10 cellular contexts compared by ENCODE assay signal in genomic region chr11:1307163-1307870, GRCh38. TPM values are rescaled to one million over a fixed set of nuclear protein-coding genes. Genes with fewer than 3 reads are reported as not detected.
DNase-seq lines count a peak whose midpoint lies in the region; ATAC-seq and TF ChIP-seq lines count a peak whose summit lies in the region.
"Had no signal": no experiment of that assay in that cellular context is flagged by ENCODE, and none has a peak within 500 bp of the region (broad histone marks: within the 10 kb centered on the region; RNA-seq: fewer than 3 reads in every experiment).

No MANE protein-coding gene starts in this region.

- H3K4me1 Mint-ChIP-seq in Caco-2 (ENCODE audit: low read depth, unreplicated experiment) = peaks cover 20% of the 10 kb centered on the region

- TF ChIP-seq POLR2A in sigmoid colon (IDR thresholded peaks at IDR 0.05) = no peak

- H3K36me3 Mint-ChIP-seq in Caco-2 (ENCODE audit: insufficient read depth, unreplicated experiment) = peaks cover 15% of the 10 kb centered on the region

- DNase-seq in Caco-2 = no peak
- peak; percentile 68 for DNase-seq in NOMO-1 treated with dmso at 0.1 percent for 144 hours (lab: John Stamatoyannopoulos, UW; ENCODE audit: unreplicated experiment)
- peak; percentile 41 for DNase-seq in ecto neural progenitor cell (ENCODE audit: low spot score)
- DNase-seq in GM19238 (ENCODE audit: insufficient read length, low spot score) = no peak
- DNase-seq in sigmoid colon = no peak
- DNase-seq: activated CD4-positive, alpha-beta T cell treated with anti-CD3 and anti-CD28 coated beads for 48 hours; NCI-H2227 treated with DMSO at 0.1 percent for 48 hours had no signal

- H3K27ac Mint-ChIP-seq in Caco-2 (ENCODE audit: unreplicated experiment) = no peak overlapping the region

- POLR2A ChIA-PET in Caco-2 (lab: Charles Lee) = no interaction called here

- no peaks in the 10 kb centered on the region for H3K9me3 ChIP-seq in Caco-2
- no peaks in the 10 kb centered on the region for H3K9me3 ChIP-seq in neutrophil
- H3K9me3 ChIP-seq in sigmoid colon = no peaks in the 10 kb centered on the region

- H3K9me3 Mint-ChIP-seq in Caco-2 (ENCODE audit: unreplicated experiment) = no peaks in the 10 kb centered on the region

- peak overlapping the region; percentile 96 for H3K27ac ChIP-seq in neutrophil
- no peak overlapping the region for H3K27ac ChIP-seq in sigmoid colon

- peak overlapping the region; percentile 68 for H3K4me3 Mint-ChIP-seq in Caco-2 (ENCODE audit: unreplicated experiment)

- H3K4me1 ChIP-seq in Caco-2 = peaks cover 37% of the 10 kb centered on the region
- peaks cover 65% of the 10 kb centered on the region in 2 experiments for H3K4me1 ChIP-seq in neutrophil (ENCODE audit: control insufficient read depth in 1 of 2, insufficient read depth in 1 of 2, low read depth in 1 of 2, low read length in 1 of 2)
- peaks cover 0 to 74% (median 69%) of the 10 kb centered on the region in 4 donors for H3K4me1 ChIP-seq in sigmoid colon

- 68 to 78% methylated on average over 21 of the region's 21 CpGs for WGBS in sigmoid colon, 2 donors

- H3K27me3 Mint-ChIP-seq in Caco-2 (ENCODE audit: insufficient read depth, unreplicated experiment) = no peaks in the 10 kb centered on the region

- no peak for ATAC-seq in GM18502 (IDR thresholded peaks at IDR 0.05; ENCODE audit: poor library complexity, unreplicated experiment)
- ATAC-seq in GM18520 (IDR thresholded peaks at IDR 0.05; ENCODE audit: unreplicated experiment) = no peak

- H3K27me3 ChIP-seq in Caco-2 (replicated peaks; ENCODE audit: control insufficient read depth, insufficient read depth, low read length) (no peaks in the 10 kb centered on the region), neutrophil (no peaks in the 10 kb centered on the region), sigmoid colon (no peaks in the 10 kb centered on the region)

- intact Hi-C loops in Caco-2 (cut with micrococcal nuclease; ENCODE audit: unreplicated experiment) = no loop called here
- intact Hi-C loops in sigmoid colon (cut with DNase I) = loop anchor here (5.0 to 10.0 kb wide), 2 partner anchors 75 to 197 kb away; no protein-coding TSS in a partner anchor

- CTCF ChIA-PET in Caco-2 (lab: Charles Lee) = interaction anchor here (0.6 kb wide), 1 partner anchor 16 kb away, joined by 3 read pairs; no protein-coding TSS in a partner anchor

- H3K4me3 ChIP-seq in Caco-2 (ENCODE audit: low read depth, low read length) (no peak overlapping the region), neutrophil (ENCODE audit: low read depth in 1 of 2, low read length in 1 of 2) (peak overlapping the region; percentile 70 to 78), sigmoid colon (no peak overlapping the region)

- BruUV-seq in Caco-2 (replicated peaks; lab: Mats Ljungman, UMichigan) = no TSS peak

- H3K36me3 ChIP-seq in Caco-2 (ENCODE audit: control insufficient read depth, insufficient read depth, low read length) = no peaks in the 10 kb centered on the region; the same call in 1 of the 2 replicates
- H3K36me3 ChIP-seq in neutrophil = peaks cover 17% of the 10 kb centered on the region
- H3K36me3 ChIP-seq in sigmoid colon = peaks cover 0 to 16% (median 2%) of the 10 kb centered on the region in 4 donors

- TF ChIP-seq EP300 in sigmoid colon (IDR thresholded peaks at IDR 0.05) = no peak

- TF ChIP-seq CTCF in Caco-2 (IDR thresholded peaks at IDR 0.05; ENCODE audit: insufficient read depth in 1 of 2, low read depth in 1 of 2, low read length in 1 of 2, severe bottlenecking in 1 of 2, unreplicated experiment in 1 of 2) = no peak
- no peak for TF ChIP-seq CTCF in neutrophil (IDR thresholded peaks at IDR 0.05)
- no peak for TF ChIP-seq CTCF in sigmoid colon (IDR thresholded peaks at IDR 0.05)

RNA-seq across cellular contexts. Expression of gene TOLLIP, which starts 2.1 kb away (rescaled TPM):
- 64.6 and 78.3 TPM in 2 replicates for total RNA-seq in Caco-2 (2022)
- total RNA-seq in sigmoid colon = 10 to 100 TPM; 25.0 to 39.1 (median 36.0) TPM
- polyA plus RNA-seq in sigmoid colon = 10 to 100 TPM; 27.0 to 41.2 (median 36.9) TPM

Comparison
In these comparisons a context has a peak if more than half of its experiments do, and no peak if none do; other contexts are left out.
1. DNase-seq: peak in NOMO-1 treated with dmso at 0.1 percent for 144 hours (single experiment) and ecto neural progenitor cell (single experiment); none in Caco-2 (0 of 2), GM19238 (single experiment) and sigmoid colon (single experiment).
2. H3K4me3 ChIP-seq: peak in neutrophil (2 of 2); none in Caco-2 (single experiment) and sigmoid colon (0 of 4).